Comparison of ENCODE assay signal across 8 cellular contexts in the genomic region with DNA sequence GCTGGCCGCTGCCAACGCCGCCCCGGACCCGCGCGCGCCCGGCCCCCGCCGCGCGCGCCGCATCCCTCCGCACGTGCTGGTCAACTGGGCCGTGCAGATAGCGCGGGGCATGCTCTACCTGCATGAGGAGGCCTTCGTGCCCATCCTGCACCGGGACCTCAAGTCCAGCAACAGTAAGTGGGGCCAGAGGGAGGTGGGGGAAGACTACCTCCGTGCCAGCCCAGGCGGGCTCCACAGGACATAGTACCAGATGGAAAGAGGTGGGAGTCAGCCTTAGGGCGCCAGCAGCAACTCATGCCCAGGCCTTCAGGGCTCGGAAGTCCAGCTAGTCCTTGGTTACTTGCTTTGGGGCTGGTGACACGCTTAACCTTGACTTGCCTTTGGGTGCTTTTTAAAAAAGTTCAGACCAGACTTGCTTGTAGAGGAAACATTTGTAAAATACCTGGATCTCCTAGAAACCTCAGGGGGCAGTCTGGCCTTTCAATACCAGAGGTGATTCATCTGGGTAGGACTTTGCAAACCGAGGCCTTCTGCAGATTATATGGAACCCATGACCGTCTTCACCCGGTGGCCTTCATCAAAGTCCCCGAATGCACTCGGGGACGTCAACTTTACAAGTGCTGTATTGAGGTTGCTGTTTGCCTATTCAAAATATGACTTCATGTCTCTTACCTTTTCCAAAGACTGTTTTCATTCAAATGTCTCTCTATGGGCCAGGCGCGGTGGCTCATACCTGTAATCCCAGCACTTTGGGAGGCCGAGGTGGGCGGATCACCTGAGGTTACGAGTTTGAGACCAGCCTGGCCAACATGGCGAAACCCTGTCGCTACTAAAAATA. TPM values are rescaled to one million over a fixed set of nuclear protein-coding genes. Genes with fewer than 3 reads are reported as not detected.
DNase-seq lines count a peak whose midpoint lies in the region; ATAC-seq, FAIRE-seq and TF ChIP-seq lines count a peak whose summit lies in the region.

No MANE protein-coding gene starts in this region.

- no peaks in the 10 kb centered on the region for H4K20me1 ChIP-seq in endothelial cell of umbilical vein (replicated peaks; ENCODE audit: control insufficient read depth, extremely low read depth, insufficient read depth, low read length)
- H4K20me1 ChIP-seq in osteoblast (ENCODE audit: insufficient read depth, low read length): no peaks in the 10 kb centered on the region

- H3K4me1 ChIP-seq in endothelial cell of umbilical vein (ENCODE audit: control insufficient read depth, extremely low read depth, insufficient read depth, low read length) (peaks cover 5% of the 10 kb centered on the region), osteoblast (ENCODE audit: insufficient read depth, low read length) (no peaks in the 10 kb centered on the region)

- no peak for FAIRE-seq in endothelial cell of umbilical vein (lab: Jason Lieb, UNC)

- no peak overlapping the region for H3K9ac ChIP-seq in endothelial cell of umbilical vein (replicated peaks; ENCODE audit: extremely low read depth, insufficient read depth, low read length)

- CTCF ChIA-PET in endothelial cell of umbilical vein (lab: Charles Lee): interaction anchor here (0.7 kb wide), 1 partner anchor 25 kb away, joined by 3 read pairs; no protein-coding TSS in a partner anchor

- H3K4me2 ChIP-seq in endothelial cell of umbilical vein (ENCODE audit: insufficient read depth, low read length): peak overlapping the region; percentile 26
- no peak overlapping the region for H3K4me2 ChIP-seq in osteoblast (ENCODE audit: insufficient read depth, low read length)

- TF ChIP-seq CTCF in endothelial cell of umbilical vein (IDR thresholded peaks at IDR 0.05; ENCODE audit: extremely low read depth in 1 of 2, insufficient read depth in 1 of 2, low read depth in 1 of 2, low read length in 2 of 2): no peak
- TF ChIP-seq CTCF in osteoblast (IDR thresholded peaks at IDR 0.05; ENCODE audit: extremely low read depth, low read depth, low read length): no peak

- TF ChIP-seq POLR2A in endothelial cell of umbilical vein (IDR thresholded peaks at IDR 0.05; ENCODE audit: low read depth, low read length): no peak

- H3K27ac ChIP-seq in endothelial cell of umbilical vein (ENCODE audit: insufficient read depth, low read depth, low read length) (no peak overlapping the region), osteoblast (ENCODE audit: low read depth, low read length) (no peak overlapping the region)

- no TSS peak for BruUV-seq in endothelial cell of umbilical vein (replicated peaks; lab: Mats Ljungman, UMichigan)

- POLR2A ChIA-PET in endothelial cell of umbilical vein (lab: Charles Lee): no interaction called here

- H3K36me3 ChIP-seq in endothelial cell of umbilical vein (ENCODE audit: control insufficient read depth in 2 of 2, extremely low read depth in 1 of 2, insufficient read depth in 2 of 2, low read length in 2 of 2) (no peaks in the 10 kb centered on the region), osteoblast (ENCODE audit: insufficient read depth, low read length) (no peaks in the 10 kb centered on the region)

- no peaks in the 10 kb centered on the region for H3K9me1 ChIP-seq in endothelial cell of umbilical vein (replicated peaks; ENCODE audit: control insufficient read depth, extremely low read depth, insufficient read depth, low read length)

- peak overlapping the region in 2 of 3 experiments; percentile 32 to 58 for H3K4me3 ChIP-seq in endothelial cell of umbilical vein (replicated peaks in 1 of 3; ENCODE audit: insufficient read depth in 1 of 3, low read depth in 1 of 3, low read length in 3 of 3)
- peak overlapping the region; percentile 53 for H3K4me3 ChIP-seq in osteoblast (ENCODE audit: insufficient read depth, low read length)

- DNase-seq in NCI-H748 (lab: John Stamatoyannopoulos, UW; ENCODE audit: unreplicated experiment) (peak; percentile 37), NCI-H748 treated with DMSO at 0.1 percent for 48 hours (lab: John Stamatoyannopoulos, UW) (no peak), RPMI8226 (peak; percentile 35), endothelial cell of umbilical vein (ENCODE audit: low read depth, low spot score) (no peak), osteoblast (ENCODE audit: insufficient read length, low spot score, missing footprints) (no peak)
- DNase-seq in stimulated activated CD4-positive, alpha-beta T cell treated with anti-CD3 and anti-CD28 coated beads, Interleukin-1b, Interleukin-23, amount 100 ng/mL, for 48 hours: no peak

- H3K79me2 ChIP-seq in endothelial cell of umbilical vein (ENCODE audit: control insufficient read depth, insufficient read depth, low read length) (no peaks in the 10 kb centered on the region), osteoblast (ENCODE audit: insufficient read depth, low read length) (no peaks in the 10 kb centered on the region)

- no peak for ATAC-seq in GM21576 (IDR thresholded peaks at IDR 0.05; ENCODE audit: unreplicated experiment)
- ATAC-seq in HG02610 (IDR thresholded peaks at IDR 0.05; ENCODE audit: unreplicated experiment): no peak

- H3K27me3 ChIP-seq in endothelial cell of umbilical vein (ENCODE audit: control insufficient read depth in 2 of 2, insufficient read depth in 2 of 2, low read length in 2 of 2) (no peaks in the 10 kb centered on the region), osteoblast (ENCODE audit: insufficient read depth, low read length) (peaks cover 20% of the 10 kb centered on the region)

- dilution Hi-C loops in endothelial cell of umbilical vein (cut with MboI; ENCODE audit: extremely low pct_ligation_motif_present, low sequenced_read_pairs): no loop called here

- intact Hi-C loops in endothelial cell of umbilical vein (cut with micrococcal nuclease): no loop called here

- H3K9me3 ChIP-seq in endothelial cell of umbilical vein (replicated peaks; ENCODE audit: control insufficient read depth, insufficient read depth, low read length) (no peaks in the 10 kb centered on the region), osteoblast (ENCODE audit: low read depth, low read length) (no peaks in the 10 kb centered on the region)

- H2AFZ ChIP-seq in endothelial cell of umbilical vein (ENCODE audit: low read depth, low read length) (peak overlapping the region; percentile 85), osteoblast (ENCODE audit: low read length) (no peak overlapping the region)

TF ChIP-seq in endothelial cell of umbilical vein, 7 proteins besides CTCF, POLR2A, EP300 and RAD21:
- no peak for TF ChIP-seq POLR2AphosphoS5 (IDR thresholded peaks at IDR 0.05; ENCODE audit: insufficient read depth, low read depth, low read length)
- TF ChIP-seq FOS (IDR thresholded peaks at IDR 0.05; ENCODE audit: borderline replicate concordance, insufficient read depth, low read length): no peak
- no peak for TF ChIP-seq MYC (IDR thresholded peaks at IDR 0.05; ENCODE audit: low read depth, low read length)
- TF ChIP-seq EZH2 (IDR thresholded peaks at IDR 0.05; ENCODE audit: borderline replicate concordance, low read depth, low read length, severe bottlenecking): no peak
- TF ChIP-seq, protein P1, sequence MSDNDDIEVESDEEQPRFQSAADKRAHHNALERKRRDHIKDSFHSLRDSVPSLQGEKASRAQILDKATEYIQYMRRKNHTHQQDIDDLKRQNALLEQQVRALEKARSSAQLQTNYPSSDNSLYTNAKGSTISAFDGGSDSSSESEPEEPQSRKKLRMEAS (IDR thresholded peaks at IDR 0.05; ENCODE audit: insufficient read depth, insufficient read length): no peak
- no peak for TF ChIP-seq JUN (IDR thresholded peaks at IDR 0.05; ENCODE audit: borderline replicate concordance, insufficient read depth, insufficient read length, low read depth)
- no peak for TF ChIP-seq GATA2 (IDR thresholded peaks at IDR 0.05; ENCODE audit: insufficient read depth, insufficient read length, low read depth, low read length)

RNA-seq across cellular contexts. Expression of a gene that starts 1.4 kb away (rescaled TPM):
- total RNA-seq in endothelial cell of umbilical vein: 0.74 and 0.95 TPM in 2 replicates
- polyA plus RNA-seq in endothelial cell of umbilical vein: 0.48 and 0.65 TPM in 2 replicates
- 0.39 and 0.42 TPM in 2 replicates for polyA plus RNA-seq in endothelial cell of umbilical vein (2011; cell fraction: cytosol; rRNA removed)
- 1.6 and 1.7 TPM in 2 replicates for polyA plus RNA-seq in endothelial cell of umbilical vein (2011; cell fraction: nucleus; rRNA removed)
- 0.39 and 0.42 TPM in 2 replicates for polyA plus RNA-seq in endothelial cell of umbilical vein (2012)
- polyA minus RNA-seq in endothelial cell of umbilical vein: 0.68 and 1.2 TPM in 2 replicates
- 17.5 TPM for polyA minus RNA-seq in endothelial cell of umbilical vein (2011; cell fraction: cytosol; rRNA and poly(A)+ RNA removed)
- polyA minus RNA-seq in endothelial cell of umbilical vein (2011; cell fraction: nucleus; rRNA and poly(A)+ RNA removed): 0.87 and 1.6 TPM in 2 replicates
- total RNA-seq in osteoblast: under 0.01 TPM in 2 replicates

RNA-seq across cellular contexts. Expression of a gene that starts 33.4 kb away (rescaled TPM):
- total RNA-seq in endothelial cell of umbilical vein (6.6 and 7.6 TPM in 2 replicates), osteoblast (56.8 and 68.4 TPM in 2 replicates)
- polyA plus RNA-seq in endothelial cell of umbilical vein: 7.6 and 11.0 TPM in 2 replicates
- 4.8 and 7.2 TPM in 2 replicates for polyA plus RNA-seq in endothelial cell of umbilical vein (2011; cell fraction: cytosol; rRNA removed)
- polyA plus RNA-seq in endothelial cell of umbilical vein (2011; cell fraction: nucleus; rRNA removed): 26.0 and 28.3 TPM in 2 replicates
- polyA plus RNA-seq in endothelial cell of umbilical vein (2012): 7.0 and 7.4 TPM in 2 replicates
- polyA minus RNA-seq in endothelial cell of umbilical vein: 33.8 and 41.7 TPM in 2 replicates
- 17.3 TPM for polyA minus RNA-seq in endothelial cell of umbilical vein (2011; cell fraction: cytosol; rRNA and poly(A)+ RNA removed)
- 54.0 and 96.5 TPM in 2 replicates for polyA minus RNA-seq in endothelial cell of umbilical vein (2011; cell fraction: nucleus; rRNA and poly(A)+ RNA removed)

Comparison
In these comparisons a context has a peak if more than half of its experiments do, and no peak if none do; other contexts are left out.
1. DNase-seq: peak in NCI-H748 (single experiment) and RPMI8226 (single experiment); none in NCI-H748 treated with DMSO at 0.1 percent for 48 hours (single experiment), endothelial cell of umbilical vein (single experiment), osteoblast (single experiment) and stimulated activated CD4-positive, alpha-beta T cell treated with anti-CD3 and anti-CD28 coated beads, Interleukin-1b, Interleukin-23, amount 100 ng/mL, for 48 hours (single experiment).